ENCODE assay signal across 29 cellular contexts in the genomic region with DNA sequence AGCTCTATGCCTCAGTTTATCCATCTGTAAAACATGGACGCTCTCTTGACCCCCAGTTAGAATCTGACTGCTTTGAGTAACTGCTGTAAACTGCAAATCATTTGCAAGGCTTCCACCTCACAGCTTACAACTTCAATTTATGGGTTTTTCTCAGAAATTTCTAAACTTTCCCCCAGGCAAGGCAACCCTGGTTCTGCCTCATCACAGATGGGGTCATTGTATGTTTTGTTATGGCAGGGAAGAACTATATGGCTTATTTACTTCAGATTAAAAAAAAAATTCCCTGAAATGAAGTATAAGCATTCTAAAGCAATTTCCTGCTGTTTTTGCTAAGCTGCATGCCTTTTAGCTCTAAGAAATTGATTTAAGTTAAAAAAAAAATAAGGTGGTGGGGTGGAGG. TPM values are rescaled to one million over a fixed set of nuclear protein-coding genes. Genes with fewer than 3 reads are reported as not detected.
"Had no signal": no experiment of that assay in that cellular context is flagged by ENCODE, and none has a peak within 500 bp of the region (broad histone marks: within the 10 kb centered on the region; RNA-seq: fewer than 3 reads in every experiment).

No MANE protein-coding gene starts in this region.

- H3K9me2 ChIP-seq: SK-N-SH had no signal

- H3K9me3 ChIP-seq: SJCRH30, SK-N-SH had no signal

- H3K36me3 ChIP-seq: SJCRH30 had no signal

- H3K9ac ChIP-seq: SK-N-SH had no signal

- H3K4me2 ChIP-seq: PC-9, SK-N-SH had no signal

- H3K27ac ChIP-seq: PC-9, RWPE1, SJCRH30 had no signal

- H3K27me3 ChIP-seq: SJCRH30 had no signal

- ATAC-seq: Panc1, Right ventricle myocardium inferior had no signal

- H3K4me3 ChIP-seq: PC-9, SJCRH30 had no signal

- DNase-seq: MM.1S, MV-4-11, NCI-H1092, NCI-H1105, NCI-H1417 treated with DMSO at 0.1 percent for 48 hours, NCI-H1436 treated with DMSO at 0.1 percent for 48 hours, NCI-H1694 treated with DMSO at 0.1 percent for 48 hours, NCI-H187 treated with DMSO at 0.1 percent for 48 hours, NCI-H2029, NCI-H2171 treated with DMSO at 0.1 percent for 48 hours, NCI-H2227 treated with DMSO at 0.1 percent for 48 hours, NCI-H446, NCI-H510A treated with DMSO at 0.1 percent for 48 hours, NCI-H524 treated with DMSO at 0.1 percent for 48 hours, PC-9, SHP77, SIG-M5, SJCRH30, SK-N-SH, SW 1271 had no signal

- H2AFZ ChIP-seq: PC-9 had no signal

- H3K4me1 ChIP-seq: SJCRH30 had no signal

RNA-seq across cellular contexts. Expression of gene TMEM215, which starts 60.0 kb away (rescaled TPM):
- total RNA-seq: LHCN-M2, MCF 10A, NCI-H460, OCI-LY7, PC-9, Right ventricle myocardium inferior, RPMI7951, SJCRH30, SK-MEL-5 had no signal
- polyA plus RNA-seq: SK-N-SH had no signal
